ENCODE assay signal across 20 cellular contexts in genomic region chr6:18371576-18371975, GRCh38.
"Had no signal": no experiment of that assay in that cellular context is flagged by ENCODE, and none has a peak within 500 bp of the region (broad histone marks: within the 10 kb centered on the region; RNA-seq: fewer than 3 reads in every experiment).

No MANE protein-coding gene starts in this region.

- H3K4me1 ChIP-seq: stomach, transverse colon had no signal

- H3K79me2 ChIP-seq: hepatocyte had no signal

- DNase-seq: cortex of kidney; dorsolateral prefrontal cortex; effector CD8-positive, alpha-beta T cell; glutamatergic neuron; kidney; left colon; mucosa of descending colon; natural killer cell; ovary; stimulated activated CD4-positive, alpha-beta T cell treated with anti-CD3 and anti-CD28 coated beads, Interleukin-2, amount 100 ng/mL, for 24 hours; stimulated activated CD4-positive, alpha-beta T cell treated with anti-CD3 and anti-CD28 coated beads, Interleukin-4, amount 100 ng/mL, for 4 hours; stimulated activated naive B cell treated with anti-CD40 and anti-IgM and Interleukin-4, amounts not matched to agents 10 μg/mL and 1 μg/mL and 100 μg/mL, for 72 hours; stomach; substantia nigra; transverse colon had no signal

- H3K27me3 ChIP-seq: dorsolateral prefrontal cortex, hepatocyte, ovary, stomach, transverse colon had no signal

- H3K27ac ChIP-seq: hepatocyte, ovary, skin epidermis, stomach, thoracic aorta, transverse colon had no signal

- ATAC-seq: esophagus mucosa; left colon; mucosa of descending colon; natural killer cell; sciatic nerve; stimulated activated naive B cell treated with anti-CD40 and anti-IgM and Interleukin-4, amounts not matched to agents 10 μg/mL and 1 μg/mL and 100 μg/mL, for 72 hours had no signal

- H3K36me3 ChIP-seq: ovary, stomach, thoracic aorta, transverse colon had no signal

- H3K4me2 ChIP-seq: hepatocyte had no signal

- H3K9me3 ChIP-seq: mucosa of descending colon, ovary, stomach, thoracic aorta, transverse colon had no signal

- H2AFZ ChIP-seq: hepatocyte had no signal

- H3K4me3 ChIP-seq: dorsolateral prefrontal cortex, hepatocyte, mucosa of descending colon, ovary, skin epidermis, stomach, thoracic aorta, transverse colon had no signal
